ENCODE assay signal across 2 cellular contexts in the genomic region with DNA sequence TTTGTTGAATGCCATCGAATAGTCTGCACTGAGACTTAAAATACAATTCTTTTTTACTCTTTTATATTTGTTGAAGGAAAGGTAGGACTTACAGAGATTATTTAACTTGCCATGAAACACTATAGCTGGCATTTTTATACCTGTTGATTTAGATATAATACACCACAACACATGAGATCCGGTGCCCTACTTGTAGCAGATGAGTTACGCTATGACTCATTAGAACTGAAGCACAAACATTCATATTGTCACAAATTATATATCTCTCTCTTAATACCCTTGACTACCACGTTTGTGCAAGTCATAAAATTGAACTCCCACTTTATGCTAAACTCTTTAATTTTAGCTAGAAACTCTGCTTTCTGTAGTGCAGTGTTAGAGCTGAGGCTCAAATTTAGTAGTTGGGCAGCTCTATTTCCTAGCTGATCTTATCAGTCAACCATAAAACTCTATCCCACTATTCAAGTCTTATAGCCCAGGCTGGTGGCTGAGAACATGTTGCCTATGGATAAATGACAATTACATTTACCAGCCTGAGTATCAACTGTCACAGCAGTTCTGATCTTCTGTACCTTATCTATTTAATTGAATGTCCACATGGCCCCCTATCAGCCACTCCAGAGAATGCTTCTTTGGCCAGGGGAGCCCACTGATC.
TF ChIP-seq lines count a peak whose summit lies in the region.

No MANE protein-coding gene starts in this region.

TF ChIP-seq in GM23338, 12 proteins besides CTCF, POLR2A, EP300 and RAD21 (continued from another document):
- no peak for TF ChIP-seq ZNF462 (CRISPR knock-in tag; IDR thresholded peaks at IDR 0.05)
- TF ChIP-seq POLR2AphosphoS5 (IDR thresholded peaks at IDR 0.05; ENCODE audit: low read depth): no peak
- TF ChIP-seq NANOG (IDR thresholded peaks at IDR 0.05; ENCODE audit: borderline replicate concordance): no peak
- no peak for TF ChIP-seq ZNF114 (CRISPR knock-in tag; IDR thresholded peaks at IDR 0.05)
- no peak for TF ChIP-seq ZNF331 (CRISPR knock-in tag; IDR thresholded peaks at IDR 0.05; ENCODE audit: low read depth)

TF ChIP-seq in SK-N-SH, 30 proteins besides CTCF, POLR2A, EP300 and RAD21 (continued from another document):
- TF ChIP-seq PBX3 (IDR thresholded peaks at IDR 0.05): peak; percentile 41; the same call in 1 of the 2 replicates
- TF ChIP-seq FOSL2 (IDR thresholded peaks at IDR 0.05; ENCODE audit: borderline replicate concordance, low read depth): peak; percentile 20; the same call in 1 of the 2 replicates
- no peak for TF ChIP-seq REST (IDR thresholded peaks at IDR 0.05; ENCODE audit: low read depth, low read length)
- no peak for TF ChIP-seq CHD2 (IDR thresholded peaks at IDR 0.05; ENCODE audit: low read length, partially characterized antibody)
- TF ChIP-seq GABPA (IDR thresholded peaks at IDR 0.05; ENCODE audit: low read depth): no peak
- TF ChIP-seq JUND (IDR thresholded peaks at IDR 0.05): peak; percentile 8; the same call in 1 of the 2 replicates
- peak; percentile 84 for TF ChIP-seq RCOR1 (IDR thresholded peaks at IDR 0.05; ENCODE audit: low read length)
- TF ChIP-seq FOXM1 (IDR thresholded peaks at IDR 0.05; ENCODE audit: low read depth): no peak
- no peak for TF ChIP-seq SMC3 (IDR thresholded peaks at IDR 0.05; ENCODE audit: low read depth, low read length)
- TF ChIP-seq, protein P1, sequence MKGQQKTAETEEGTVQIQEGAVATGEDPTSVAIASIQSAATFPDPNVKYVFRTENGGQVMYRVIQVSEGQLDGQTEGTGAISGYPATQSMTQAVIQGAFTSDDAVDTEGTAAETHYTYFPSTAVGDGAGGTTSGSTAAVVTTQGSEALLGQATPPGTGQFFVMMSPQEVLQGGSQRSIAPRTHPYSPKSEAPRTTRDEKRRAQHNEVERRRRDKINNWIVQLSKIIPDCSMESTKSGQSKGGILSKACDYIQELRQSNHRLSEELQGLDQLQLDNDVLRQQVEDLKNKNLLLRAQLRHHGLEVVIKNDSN (IDR thresholded peaks at IDR 0.05; ENCODE audit: borderline replicate concordance, low read depth): no peak
- 0 out of 2 replicates have a peak, but pooled peaks have one; percentile 42 for TF ChIP-seq TCF12 (IDR thresholded peaks at IDR 0.05)
- peak; percentile 88 for TF ChIP-seq GATA2 (CRISPR knock-in tag; IDR thresholded peaks at IDR 0.05)
